ENCODE assay signal across 13 cellular contexts in the genomic region with DNA sequence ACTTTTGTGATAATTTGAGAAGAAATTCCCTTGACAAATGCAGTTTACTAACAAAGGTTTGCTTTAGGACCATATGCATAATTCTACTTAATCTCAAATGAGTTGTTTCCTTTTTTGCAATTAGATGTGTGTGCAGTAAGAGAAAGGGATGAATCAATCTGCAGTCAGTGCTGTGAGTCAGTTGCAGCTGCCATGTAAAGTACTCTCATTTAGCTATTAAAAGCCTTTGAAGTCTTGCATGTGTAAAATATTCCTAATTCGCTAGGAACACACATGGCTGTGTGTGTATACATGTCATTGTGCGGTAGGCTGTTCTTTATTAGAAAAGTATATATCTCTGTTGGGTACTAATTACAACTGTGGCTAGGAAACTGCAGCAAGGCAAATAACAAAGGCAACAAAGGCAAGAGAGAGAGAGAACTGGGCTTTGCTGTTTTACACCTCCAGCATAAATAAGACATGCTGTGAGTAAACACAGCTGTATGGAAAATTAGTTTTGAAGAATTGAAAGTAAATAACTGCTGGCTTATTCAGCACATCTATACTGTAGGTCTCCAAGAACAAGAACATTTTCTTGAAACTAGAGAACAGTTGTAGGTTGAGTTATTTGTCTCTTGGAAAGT. TPM values are rescaled to one million over a fixed set of nuclear protein-coding genes. Genes with fewer than 3 reads are reported as not detected.
DNase-seq lines count a peak whose midpoint lies in the region; ATAC-seq and TF ChIP-seq lines count a peak whose summit lies in the region.
"Had no signal": no experiment of that assay in that cellular context is flagged by ENCODE, and none has a peak within 500 bp of the region (broad histone marks: within the 10 kb centered on the region; RNA-seq: fewer than 3 reads in every experiment).

No MANE protein-coding gene starts in this region.

- no peak for TF ChIP-seq POLR2A in lower leg skin (IDR thresholded peaks at IDR 0.05)

- intact Hi-C loops in A673 (cut with micrococcal nuclease; ENCODE audit: unreplicated experiment): no loop called here
- intact Hi-C loops in lower leg skin (cut with DNase I; ENCODE audit: low total_unique reads): no loop called here

- DNase-seq in A673 (ENCODE audit: low spot score) (peak; percentile 51), DMS79 (lab: John Stamatoyannopoulos, UW) (peak; percentile 40), NCI-H2107 (lab: John Stamatoyannopoulos, UW) (peak; percentile 71), astrocyte of the hippocampus (ENCODE audit: low read depth, low spot score) (peak; percentile 26), lower leg skin (ENCODE audit: low spot score in 2 of 2) (no peak), NOMO-1 (lab: John Stamatoyannopoulos, UW; ENCODE audit: unreplicated experiment in 2 of 2) (no peak)
- DNase-seq in stimulated activated naive CD4-positive, alpha-beta T cell treated with Interleukin-2 at 50 U/mL for 16 hours (lab: John Stamatoyannopoulos, UW): no peak
- DNase-seq: activated CD4-positive, alpha-beta T cell treated with anti-CD3 and anti-CD28 coated beads, Interleukin-2, amount 50 U/mL, for 48 hours; anterior cingulate cortex; NCI-H1694 had no signal

- no peaks in the 10 kb centered on the region for H3K36me3 ChIP-seq in A673 (ENCODE audit: insufficient read depth, low read length, poor library complexity, severe bottlenecking)

- 85 to 92% methylated on average over 2 of the region's 2 CpGs for WGBS in lower leg skin, 2 donors

- TF ChIP-seq CTCF in A673 (conservative IDR thresholded peaks at IDR 0.05; ENCODE audit: low read depth, low read length): no peak
- TF ChIP-seq CTCF in lower leg skin (IDR thresholded peaks at IDR 0.05): no peak

- H3K9me3 ChIP-seq in A673 (ENCODE audit: low read depth, low read length, poor library complexity, severe bottlenecking): no peaks in the 10 kb centered on the region

- H3K4me3 ChIP-seq in A673 (ENCODE audit: low read depth, low read length, poor library complexity, severe bottlenecking) (no peak overlapping the region), lower leg skin (ENCODE audit: low read depth, poor library complexity, severe bottlenecking) (no peak overlapping the region)

- peak overlapping the region; percentile 12 for H3K27ac ChIP-seq in A673 (ENCODE audit: low read depth, low read length, poor library complexity, severe bottlenecking)
- H3K27ac ChIP-seq: C4-2B, HL-60 had no signal

- H3K4me1 ChIP-seq in A673 (ENCODE audit: insufficient read depth, low read length, poor library complexity, severe bottlenecking): peaks cover 42% of the 10 kb centered on the region

- no peak for ATAC-seq in GM21447 (IDR thresholded peaks at IDR 0.05; ENCODE audit: unreplicated experiment)

- no TSS peak for BruUV-seq in A673 (replicated peaks; lab: Mats Ljungman, UMichigan)

- CTCF ChIA-PET in A673 (lab: Charles Lee): no interaction called here

- no peaks in the 10 kb centered on the region for H3K27me3 ChIP-seq in A673 (replicated peaks; ENCODE audit: insufficient read depth, low read depth, low read length, poor library complexity)

- POLR2A ChIA-PET in A673 (lab: Charles Lee; ENCODE audit: low non-redundant PET): no interaction called here

RNA-seq across cellular contexts. Expression of gene EPB41, which starts 41.7 kb away (rescaled TPM):
- total RNA-seq in A673 (2021) (337 TPM in 2 replicates), lower leg skin (10 to 100 TPM; 41.1 to 60.2 (median 50.3) TPM)

Comparison
In these comparisons a context has a peak if more than half of its experiments do, and no peak if none do; other contexts are left out.
1. DNase-seq: peak in A673 (single experiment), DMS79 (single experiment), NCI-H2107 (single experiment) and astrocyte of the hippocampus (single experiment); none in lower leg skin (0 of 2), stimulated activated naive CD4-positive, alpha-beta T cell treated with Interleukin-2 at 50 U/mL for 16 hours (single experiment) and NOMO-1 (0 of 2).